In the genomic region with DNA sequence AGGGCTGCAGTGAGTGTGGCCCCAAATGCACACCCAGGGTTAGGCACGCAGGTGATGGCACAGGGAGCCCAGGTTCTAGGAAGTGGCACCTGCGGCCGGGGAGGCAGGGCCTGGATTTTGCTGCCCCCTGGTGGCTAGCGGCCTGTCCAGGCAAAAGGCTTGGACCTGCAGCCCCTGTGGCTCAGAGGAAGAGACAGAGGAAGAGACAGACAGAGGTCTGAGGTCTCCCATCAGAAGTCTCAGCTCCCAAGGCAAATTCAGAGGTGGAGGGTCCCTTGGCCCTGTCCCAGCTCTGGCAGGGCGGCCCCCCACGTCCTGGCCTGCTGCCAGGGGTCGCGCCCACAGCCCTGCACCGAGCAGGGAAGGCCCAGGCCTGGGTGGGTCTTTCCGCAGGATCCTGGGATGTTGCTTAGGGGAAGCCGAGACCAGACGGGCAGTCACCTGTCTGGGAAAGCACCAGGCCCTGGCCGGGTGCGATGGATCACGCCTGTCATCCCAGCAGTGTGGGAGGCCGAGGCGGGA, we compare ENCODE assay signal across 8 cellular contexts. TPM values are rescaled to one million over a fixed set of nuclear protein-coding genes. Genes with fewer than 3 reads are reported as not detected.
DNase-seq lines count a peak whose midpoint lies in the region; ATAC-seq, FAIRE-seq and TF ChIP-seq lines count a peak whose summit lies in the region.

No MANE protein-coding gene starts in this region.

- ATAC-seq in T-helper 17 cell (peak; percentile 27), left ventricle myocardium superior (peak; percentile 53), psoas muscle (peak; percentile 60 to 82 (median 74))

- no peak overlapping the region for H3K4me3 ChIP-seq in BE2C (ENCODE audit: low read depth, low read length)
- peak overlapping the region; percentile 66 for H3K4me3 ChIP-seq in psoas muscle
- H3K4me3 ChIP-seq in vagina: peak overlapping the region; percentile 47 to 53

- H3K27ac Mint-ChIP-seq in T-helper 17 cell: peak overlapping the region; percentile 96

- no peaks in the 10 kb centered on the region for H3K36me3 Mint-ChIP-seq in T-helper 17 cell (ENCODE audit: low read depth)

- intact Hi-C loops in left ventricle myocardium superior (cut with micrococcal nuclease) (no loop called here), psoas muscle (cut with DNase I) (loop anchor here (1.0 to 5.0 kb wide), 2 partner anchors 86 to 134 kb away; no protein-coding TSS in a partner anchor), vagina (cut with DNase I) (loop anchor here (5.0 to 10.0 kb wide), 2 partner anchors 39 to 353 kb away; a partner anchor contains a TSS)

- H3K27me3 Mint-ChIP-seq in T-helper 17 cell: no peaks in the 10 kb centered on the region

- DNase-seq in BE2C (peak; percentile 77), GM19239 (ENCODE audit: insufficient read length, low spot score) (no peak), M059J (ENCODE audit: low read depth) (peak; percentile 70), T-helper 17 cell (peak; percentile 70 to 79 (median 71)), amygdala (lab: John Stamatoyannopoulos, UW) (peak in 51 of 56 donors; percentile 28 to 86 (median 62)), left ventricle myocardium superior (peak; percentile 89), psoas muscle (peak; percentile 80 to 90), vagina (ENCODE audit: extremely low spot score in 2 of 2) (no peak)

- peaks cover 30% of the 10 kb centered on the region for H3K4me1 ChIP-seq in BE2C
- peaks cover 15% of the 10 kb centered on the region for H3K4me1 ChIP-seq in psoas muscle
- peaks cover 60% of the 10 kb centered on the region for H3K4me1 ChIP-seq in vagina

- H3K27ac ChIP-seq in psoas muscle (peak overlapping the region; percentile 83), vagina (peak overlapping the region; percentile 92)

- H3K27me3 ChIP-seq in BE2C (no peaks in the 10 kb centered on the region), psoas muscle (ENCODE audit: insufficient read depth in 3 of 3, low read length in 2 of 3) (peaks cover 0 to 34% (median 4%) of the 10 kb centered on the region in 3 donors), vagina (no peaks in the 10 kb centered on the region)

- peaks cover 10% of the 10 kb centered on the region for H3K4me1 Mint-ChIP-seq in T-helper 17 cell

- peak; percentile 80 for FAIRE-seq in GM19239 (lab: Jason Lieb, UNC)

- WGBS in psoas muscle, 3 donors: 19 to 26% (median 23%) methylated on average over 17 of the region's 17 CpGs

- no peak for TF ChIP-seq POLR2A in vagina (IDR thresholded peaks at IDR 0.05)

- H3K36me3 ChIP-seq in BE2C (no peaks in the 10 kb centered on the region), psoas muscle (ENCODE audit: insufficient read depth in 1 of 2, low read depth in 1 of 2) (no peaks in the 10 kb centered on the region), vagina (no peaks in the 10 kb centered on the region)

- H3K4me3 Mint-ChIP-seq in T-helper 17 cell: peak overlapping the region; percentile 93

- TF ChIP-seq CTCF in BE2C (IDR thresholded peaks at IDR 0.05; ENCODE audit: low read depth, low read length) (peak; percentile 74), psoas muscle (IDR thresholded peaks at IDR 0.05) (peak; percentile 95), vagina (IDR thresholded peaks at IDR 0.05) (peak; percentile 87 to 96 (median 93))

- no peaks in the 10 kb centered on the region for H3K9me3 ChIP-seq in BE2C
- H3K9me3 ChIP-seq in T-helper 17 cell (ENCODE audit: control insufficient read depth, low read length, poor library complexity, severe bottlenecking): no peaks in the 10 kb centered on the region
- H3K9me3 ChIP-seq in psoas muscle: no peaks in the 10 kb centered on the region
- H3K9me3 ChIP-seq in vagina: no peaks in the 10 kb centered on the region

RNA-seq across cellular contexts. Expression of a gene that starts 8.0 kb away (rescaled TPM):
- polyA plus RNA-seq in BE2C (2012; ENCODE audit: insufficient read depth, insufficient read length, low read depth): 29.5 TPM
- 4.6 and 13.9 TPM in 2 replicates for total RNA-seq in M059J (2014; rRNA removed; shearing (Covaris generic))
- total RNA-seq in T-helper 17 cell (100 to 1,000 TPM; 179 to 212 TPM), left ventricle myocardium superior (16.0 TPM), psoas muscle (10 to 100 TPM in 2 of 4 donors, 1 to 10 TPM in 2; 6.2 to 10.6 (median 8.9) TPM), vagina (49.6 TPM)
- 10 to 100 TPM in 1 of 3 donors, 1 to 10 TPM in 2; 6.6 to 10.8 (median 8.2) TPM for polyA plus RNA-seq in psoas muscle

RNA-seq across cellular contexts. Expression of a gene that starts 18.1 kb away (rescaled TPM):
- not detected for polyA plus RNA-seq in BE2C (2012; ENCODE audit: insufficient read depth, insufficient read length, low read depth)
- total RNA-seq in M059J (2014; rRNA removed; shearing (Covaris generic)): 1.6 TPM in 1 of 2 replicates, not detected in the other
- total RNA-seq in T-helper 17 cell: not detected
- 1.7 TPM for total RNA-seq in left ventricle myocardium superior
- under 1 TPM; 0.18 to 0.77 (median 0.45) TPM for total RNA-seq in psoas muscle
- under 1 TPM in 2 of 3 donors, not detected in 1; 0.13 to 0.14 TPM for polyA plus RNA-seq in psoas muscle
- not detected for total RNA-seq in vagina

RNA-seq across cellular contexts. Expression of a gene that starts 21.7 kb away (rescaled TPM):
- 39.2 TPM for polyA plus RNA-seq in BE2C (2012; ENCODE audit: insufficient read depth, insufficient read length, low read depth)
- total RNA-seq in M059J (2014; rRNA removed; shearing (Covaris generic)): 9.0 and 18.0 TPM in 2 replicates
- total RNA-seq in T-helper 17 cell (10 to 100 TPM; 47.9 to 53.5 TPM), left ventricle myocardium superior (50.2 TPM), psoas muscle (10 to 100 TPM; 29.0 to 45.1 (median 35.3) TPM), vagina (39.5 TPM)
- polyA plus RNA-seq in psoas muscle: 10 to 100 TPM; 30.3 to 32.4 (median 31.9) TPM

RNA-seq across cellular contexts. Expression of a gene that starts 38.4 kb away (rescaled TPM):
- polyA plus RNA-seq in BE2C (2012; ENCODE audit: insufficient read depth, insufficient read length, low read depth): 128 TPM
- total RNA-seq in M059J (2014; rRNA removed; shearing (Covaris generic)): 12.9 and 17.2 TPM in 2 replicates
- total RNA-seq in T-helper 17 cell (10 to 100 TPM; 17.6 to 18.5 TPM), left ventricle myocardium superior (11.2 TPM), psoas muscle (1 to 10 TPM in 3 of 4 donors, under 1 TPM in 1; 0.97 to 3.9 (median 3.1) TPM), vagina (16.2 TPM)
- polyA plus RNA-seq in psoas muscle: 1 to 10 TPM; 1.8 to 3.0 (median 2.6) TPM

Comparison
In these comparisons a context has a peak if more than half of its experiments do, and no peak if none do; other contexts are left out.
1. DNase-seq: peak in BE2C (single experiment), M059J (single experiment), T-helper 17 cell (3 of 3), amygdala (51 of 56), left ventricle myocardium superior (single experiment) and psoas muscle (2 of 2); none in GM19239 (single experiment) and vagina (0 of 2).
2. Peak in every context shown above with its lines, with median percentiles within 50 percentile points of each other: CTCF ChIP-seq and ATAC-seq.